In genomic region chr19:29922972-29923371, GRCh38 we compare ENCODE assay signal across 20 cellular contexts.
"Had no signal": no experiment of that assay in that cellular context is flagged by ENCODE, and none has a peak within 500 bp of the region (broad histone marks: within the 10 kb centered on the region; RNA-seq: fewer than 3 reads in every experiment).

No MANE protein-coding gene starts in this region.

- H3K4me2 ChIP-seq: hepatocyte had no signal

- H3K4me3 ChIP-seq: coronary artery, dorsolateral prefrontal cortex, esophagus muscularis mucosa, gastroesophageal sphincter, heart left ventricle, hepatocyte, lower lobe of right lung had no signal

- H3K36me3 ChIP-seq: esophagus muscularis mucosa, gastroesophageal sphincter, heart left ventricle, lower lobe of right lung had no signal

- H2AFZ ChIP-seq: hepatocyte had no signal

- H3K27ac ChIP-seq: coronary artery, dorsolateral prefrontal cortex, esophagus muscularis mucosa, foreskin keratinocyte, gastroesophageal sphincter, heart left ventricle, hepatocyte, lower lobe of right lung had no signal

- H3K79me2 ChIP-seq: hepatocyte had no signal

- H3K9me3 ChIP-seq: esophagus muscularis mucosa, gastroesophageal sphincter, heart left ventricle, lower lobe of right lung had no signal

- H3K27me3 ChIP-seq: dorsolateral prefrontal cortex, foreskin keratinocyte, hepatocyte had no signal

- DNase-seq: dermis blood vessel endothelial cell; dorsolateral prefrontal cortex; effector CD4-positive, alpha-beta T cell; effector memory CD4-positive, alpha-beta T cell; foreskin keratinocyte; heart left ventricle; hypothalamus; immature natural killer cell; islet precursor cell; kidney; kidney glomerular epithelial cell; left colon; left ventricle myocardium superior; lower lobe of right lung; mesendoderm; midbrain had no signal

- H3K4me1 ChIP-seq: esophagus muscularis mucosa, foreskin keratinocyte, gastroesophageal sphincter, heart left ventricle, lower lobe of right lung had no signal
